In genomic region chr18:5456577-5457466, GRCh38 we compare ENCODE assay signal across 8 cellular contexts.
A peak's percentile ranks its signal among the peaks of the same experiment; 100 is the strongest.
DNase-seq lines count a peak whose midpoint lies in the region; ATAC-seq and TF ChIP-seq lines count a peak whose summit lies in the region.

No MANE protein-coding gene starts in this region.

- no peaks in the 10 kb centered on the region for H3K9me3 ChIP-seq in neuronal stem cell (replicated peaks in 1 of 2; ENCODE audit: control insufficient read depth in 2 of 2, insufficient read depth in 1 of 2, low read depth in 1 of 2, low read length in 2 of 2)

- peak; percentile 53 for ATAC-seq in HG02798 (IDR thresholded peaks at IDR 0.05; ENCODE audit: poor library complexity, unreplicated experiment)
- ATAC-seq in T-cell (replicated peaks in 1 of 4): peak in 2 of 4 experiments; percentile 69 to 81

- peak overlapping the region; percentile 67 for H3K18ac ChIP-seq in neuronal stem cell (ENCODE audit: low read length)

- H4K8ac ChIP-seq in neuronal stem cell (ENCODE audit: low read depth, low read length): no peak overlapping the region

- POLR2A ChIA-PET in T-cell (lab: Charles Lee): interaction anchor here (0.5 to 0.7 kb wide), 2 partner anchors 217 to 1622 kb away, joined by 3 to 9 read pairs; no protein-coding TSS in a partner anchor
- POLR2A ChIA-PET in RWPE1 (lab: Yijun Ruan, JAX; ENCODE audit: low non-redundant PET): no interaction called here

- H2BK5ac ChIP-seq in neuronal stem cell (ENCODE audit: low read length): no peak overlapping the region

- no peak overlapping the region for H2AK5ac ChIP-seq in neuronal stem cell (ENCODE audit: low read depth, low read length)

- H2AFZ ChIP-seq in neuronal stem cell (ENCODE audit: low read length): peak overlapping the region; percentile 92

- no peaks in the 10 kb centered on the region for H3K36me3 Mint-ChIP-seq in T-cell

- TF ChIP-seq CTCF in GM12872 (IDR thresholded peaks at IDR 0.05; ENCODE audit: insufficient read depth, low read depth, low read length) (peak; percentile 21; the same call in 1 of the 3 replicates), fibroblast of villous mesenchyme (IDR thresholded peaks at IDR 0.05; ENCODE audit: insufficient read depth, low read depth, low read length) (peak; percentile 8), RWPE1 (conservative IDR thresholded peaks at IDR 0.05; ENCODE audit: low read depth) (no peak)

- no peak overlapping the region for H3K9ac ChIP-seq in neuronal stem cell (ENCODE audit: low read depth, low read length, poor library complexity)

- H3K27ac Mint-ChIP-seq in T-cell: peak overlapping the region; percentile 77 to 95

- H3K27me3 Mint-ChIP-seq in T-cell: peaks cover 3 to 9% of the 10 kb centered on the region in 2 donors

- no peak overlapping the region for H3K4ac ChIP-seq in neuronal stem cell (ENCODE audit: low read length)

- CTCF ChIA-PET in T-cell (lab: Charles Lee) (no interaction called here), RWPE1 (lab: Yijun Ruan, JAX) (interaction anchor here (0.5 kb wide), 1 partner anchor 30 kb away, joined by 3 read pairs; no protein-coding TSS in a partner anchor)

- no peaks in the 10 kb centered on the region for H3K27me3 ChIP-seq in neuronal stem cell (ENCODE audit: control insufficient read depth in 3 of 3, insufficient read depth in 3 of 3, low read depth in 1 of 3, low read length in 3 of 3)

- H3K4me3 ChIP-seq in fibroblast of villous mesenchyme (ENCODE audit: low read depth, low read length) (no peak overlapping the region), neuronal stem cell (ENCODE audit: low read length in 2 of 2) (peak overlapping the region in 1 of 2 donors; percentile 19)

- no peak overlapping the region for H4K91ac ChIP-seq in neuronal stem cell (ENCODE audit: low read depth, low read length, poor library complexity)

- H3K4me1 Mint-ChIP-seq in T-cell: peaks cover 5 to 28% (median 11%) of the 10 kb centered on the region in 3 donors

- WGBS in neuronal stem cell (ENCODE audit: extremely low coverage in 2 of 2, insufficient read length in 2 of 2, insufficient replicate concordance in 1 of 2), 2 donors: no CpG with 5 or more reads among the region's 15 CpGs

- no peak overlapping the region for H3K27ac ChIP-seq in neuronal stem cell (replicated peaks; ENCODE audit: low read length)
- H3K27ac ChIP-seq in RWPE1: no peak overlapping the region

- H3K9me3 Mint-ChIP-seq in T-cell: no peaks in the 10 kb centered on the region

- no peak overlapping the region for H3K14ac ChIP-seq in neuronal stem cell (ENCODE audit: low read length)

- peak overlapping the region; percentile 51 for H3K4me2 ChIP-seq in neuronal stem cell (ENCODE audit: insufficient read depth, low read length, poor library complexity, severe bottlenecking)

- no peaks in the 10 kb centered on the region for H3K36me3 ChIP-seq in neuronal stem cell (replicated peaks in 1 of 2; ENCODE audit: control insufficient read depth in 2 of 2, insufficient read depth in 2 of 2, low read length in 2 of 2)

- no peak overlapping the region for H3K23ac ChIP-seq in neuronal stem cell (ENCODE audit: low read depth, low read length, poor library complexity)

- H2BK120ac ChIP-seq in neuronal stem cell (ENCODE audit: low read depth, low read length): no peak overlapping the region

- H2BK15ac ChIP-seq in neuronal stem cell (ENCODE audit: low read length): no peak overlapping the region

- no peaks in the 10 kb centered on the region for H3K79me1 ChIP-seq in neuronal stem cell (ENCODE audit: low read depth, low read length)

- H3K4me1 ChIP-seq in neuronal stem cell (ENCODE audit: control insufficient read depth in 2 of 2, insufficient read depth in 1 of 2, low read depth in 1 of 2, low read length in 2 of 2): peaks cover 8 to 9% of the 10 kb centered on the region in 2 donors

- DNase-seq in T-cell (peak in 11 of 34 experiments; percentile 0 to 37 (median 22)), fibroblast of villous mesenchyme (ENCODE audit: low read depth) (no peak), neuronal stem cell (ENCODE audit: low spot score) (peak; percentile 32), RWPE1 (ENCODE audit: low spot score) (no peak), GM19238 (ENCODE audit: insufficient read length, low spot score) (no peak), NCI-H345 (lab: John Stamatoyannopoulos, UW) (no peak)

- H3K4me3 Mint-ChIP-seq in T-cell: peak overlapping the region; percentile 15 to 67 (median 64)

- no peak overlapping the region for H2BK12ac ChIP-seq in neuronal stem cell (ENCODE audit: low read length)
